In the genomic region with DNA sequence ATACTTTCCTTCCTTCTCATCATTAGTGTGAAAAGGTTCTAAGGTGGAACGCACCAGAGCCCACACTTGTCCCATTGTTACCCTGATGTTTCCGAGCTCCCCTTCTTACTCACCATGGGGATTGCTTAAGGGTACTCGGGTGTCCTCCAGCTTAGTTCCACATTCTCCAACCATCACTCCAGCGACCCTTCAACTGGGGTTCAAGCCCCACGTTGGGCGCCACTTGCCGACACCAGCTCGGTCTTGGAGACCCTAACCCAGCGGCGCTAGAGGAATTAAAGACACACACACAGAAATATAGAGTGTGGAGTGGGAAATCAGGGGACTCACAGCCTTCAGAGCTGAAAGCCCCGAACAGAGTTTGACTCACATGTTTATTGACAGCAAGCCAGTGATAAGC, we compare ENCODE assay signal across 11 cellular contexts. TPM values are rescaled to one million over a fixed set of nuclear protein-coding genes. Genes with fewer than 3 reads are reported as not detected.
"Had no signal": no experiment of that assay in that cellular context is flagged by ENCODE, and none has a peak within 500 bp of the region (broad histone marks: within the 10 kb centered on the region; RNA-seq: fewer than 3 reads in every experiment).

No MANE protein-coding gene starts in this region.

RNA-seq across cellular contexts. Expression of a gene that starts 34.4 kb away (rescaled TPM):
- total RNA-seq: gastrocnemius medialis, mesothelial cell of epicardium, myocyte had no signal
- polyA plus RNA-seq: keratinocyte had no signal

RNA-seq across cellular contexts. Expression of a gene that starts 34.5 kb away (rescaled TPM):
- total RNA-seq: myocyte had no signal
- polyA plus RNA-seq: keratinocyte had no signal

RNA-seq across cellular contexts. Expression of a gene that starts 43.4 kb away (rescaled TPM):
- total RNA-seq: glomerular endothelial cell, left ventricle myocardium superior, lung microvascular endothelial cell, mesenteric fat pad, myocyte had no signal
- polyA plus RNA-seq: heart right ventricle had no signal

RNA-seq across cellular contexts. Expression of a gene that starts 54.6 kb away (rescaled TPM):
- total RNA-seq: dermis blood vessel endothelial cell, glomerular endothelial cell, kidney epithelial cell, lung microvascular endothelial cell had no signal
